In the genomic region with DNA sequence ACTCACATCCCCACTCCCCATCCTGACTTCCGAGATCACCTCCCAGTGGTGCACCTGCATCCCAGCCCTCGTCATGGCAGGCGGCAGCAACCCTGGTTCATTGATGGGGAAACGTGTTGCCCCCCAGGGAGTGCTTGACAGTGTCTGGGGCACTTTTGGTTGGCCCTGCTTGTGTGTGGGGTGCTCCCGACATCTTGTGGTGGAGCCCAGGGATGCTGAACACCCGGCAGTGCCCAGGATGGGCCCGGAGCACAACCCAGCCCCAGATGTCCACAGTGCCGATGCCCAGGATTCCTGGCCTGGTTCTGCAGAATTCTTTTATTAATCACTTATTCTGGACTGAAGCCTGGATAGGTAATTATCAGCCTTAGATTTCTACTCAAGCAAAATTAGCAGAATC, we compare ENCODE assay signal across 20 cellular contexts. TPM values are rescaled to one million over a fixed set of nuclear protein-coding genes. Genes with fewer than 3 reads are reported as not detected.
DNase-seq lines count a peak whose midpoint lies in the region; ATAC-seq and TF ChIP-seq lines count a peak whose summit lies in the region.
"Had no signal": no experiment of that assay in that cellular context is flagged by ENCODE, and none has a peak within 500 bp of the region (broad histone marks: within the 10 kb centered on the region; RNA-seq: fewer than 3 reads in every experiment).

No MANE protein-coding gene starts in this region.

- H3K27me3 Mint-ChIP-seq in central memory CD8-positive, alpha-beta T cell: no peaks in the 10 kb centered on the region
- H3K27me3 Mint-ChIP-seq in activated naive CD8-positive, alpha-beta T cell treated with anti-CD3 and anti-CD28 coated beads, Interleukin-2, amount 50 U/mL, for 24 hours: no peaks in the 10 kb centered on the region

- H3K27me3 ChIP-seq in BLaER1 treated with 17β-estradiol and CSF1 and Interleukin-3, amounts not matched to agents 10 nM and 100 nM: no peaks in the 10 kb centered on the region

- peaks cover 20% of the 10 kb centered on the region for H3K36me3 Mint-ChIP-seq in central memory CD8-positive, alpha-beta T cell (ENCODE audit: insufficient read depth)
- H3K36me3 Mint-ChIP-seq in activated naive CD8-positive, alpha-beta T cell treated with anti-CD3 and anti-CD28 coated beads, Interleukin-2, amount 50 U/mL, for 24 hours (ENCODE audit: low read depth): peaks cover 25% of the 10 kb centered on the region

- intact Hi-C loops in posterior vena cava (cut with DNase I): no loop called here

- no peak overlapping the region for H3K9ac ChIP-seq in BLaER1 treated with 17β-estradiol and CSF1 and Interleukin-3, amounts not matched to agents 10 nM and 100 nM

- H3K27ac Mint-ChIP-seq in central memory CD8-positive, alpha-beta T cell (ENCODE audit: low read depth): peak overlapping the region; percentile 87
- H3K27ac Mint-ChIP-seq in activated naive CD8-positive, alpha-beta T cell treated with anti-CD3 and anti-CD28 coated beads, Interleukin-2, amount 50 U/mL, for 24 hours: no peak overlapping the region

- peaks cover 65 to 90% (median 88%) of the 10 kb centered on the region in 10 experiments for H3K4me1 ChIP-seq in BLaER1 treated with 17β-estradiol and CSF1 and Interleukin-3, amounts not matched to agents 10 nM and 100 nM

- H4K20me1 ChIP-seq in BLaER1 treated with 17β-estradiol and CSF1 and Interleukin-3, amounts not matched to agents 10 nM and 100 nM: peaks cover 12 to 48% (median 34%) of the 10 kb centered on the region in 11 experiments; a peak in 20 of 22 replicates

- H3K4me3 Mint-ChIP-seq in central memory CD8-positive, alpha-beta T cell: no peak overlapping the region
- H3K4me3 Mint-ChIP-seq in activated naive CD8-positive, alpha-beta T cell treated with anti-CD3 and anti-CD28 coated beads, Interleukin-2, amount 50 U/mL, for 24 hours: no peak overlapping the region
- H3K4me3 Mint-ChIP-seq: CD8-positive, alpha-beta T cell had no signal

- no peak for TF ChIP-seq POLR2A in NB4 (IDR thresholded peaks at IDR 0.05; ENCODE audit: extremely low read depth, insufficient read length)

- peak; percentile 21 for DNase-seq in NB4 (ENCODE audit: low read depth)
- no peak for DNase-seq in central memory CD8-positive, alpha-beta T cell (ENCODE audit: low spot score in 2 of 2)
- peak; percentile 58 for DNase-seq in posterior vena cava (ENCODE audit: low spot score)
- DNase-seq in kidney tubule cell (ENCODE audit: low spot score): no peak
- no peak for DNase-seq in activated naive CD8-positive, alpha-beta T cell treated with anti-CD3 and anti-CD28 coated beads, Interleukin-2, amount 50 U/mL, for 24 hours
- DNase-seq: C1 segment of cervical spinal cord; CD8-positive, alpha-beta T cell; DMS153; GOT3; NCI-H1092 treated with DMSO at 0.1 percent for 48 hours; NCI-H1436 treated with DMSO at 0.1 percent for 48 hours; NCI-H2029; NCI-H226; NCI-H524; NCI-H774; OCI-M1 had no signal

- TF ChIP-seq CTCF in NB4 (IDR thresholded peaks at IDR 0.05; ENCODE audit: low read depth, low read length): no peak

- H3K9me3 Mint-ChIP-seq in central memory CD8-positive, alpha-beta T cell: peaks cover 6% of the 10 kb centered on the region
- H3K9me3 Mint-ChIP-seq in activated naive CD8-positive, alpha-beta T cell treated with anti-CD3 and anti-CD28 coated beads, Interleukin-2, amount 50 U/mL, for 24 hours: no peaks in the 10 kb centered on the region
- H3K9me3 Mint-ChIP-seq: CD8-positive, alpha-beta T cell had no signal

- H3K36me3 ChIP-seq in BLaER1 treated with 17β-estradiol and CSF1 and Interleukin-3, amounts not matched to agents 10 nM and 100 nM: peaks cover 17 to 32% (median 28%) of the 10 kb centered on the region in 11 experiments

- H3K27ac ChIP-seq in BLaER1 treated with 17β-estradiol and CSF1 and Interleukin-3, amounts not matched to agents 10 nM and 100 nM: peak overlapping the region in 1 of 11 experiments; percentile 39; a peak in 2 of 22 replicates
- H3K27ac ChIP-seq: A549 had no signal

- H3K4me1 Mint-ChIP-seq in central memory CD8-positive, alpha-beta T cell: peaks cover 55% of the 10 kb centered on the region
- H3K4me1 Mint-ChIP-seq in activated naive CD8-positive, alpha-beta T cell treated with anti-CD3 and anti-CD28 coated beads, Interleukin-2, amount 50 U/mL, for 24 hours: peaks cover 73% of the 10 kb centered on the region

- no peaks in the 10 kb centered on the region for H3K9me3 ChIP-seq in BLaER1 treated with 17β-estradiol and CSF1 and Interleukin-3, amounts not matched to agents 10 nM and 100 nM (replicated peaks in 1 of 11)
- H3K9me3 ChIP-seq: A549 had no signal

- ATAC-seq in central memory CD8-positive, alpha-beta T cell (replicated peaks; ENCODE audit: extremely low read depth, poor library complexity, severe bottlenecking): no peak
- ATAC-seq in GM18511 (IDR thresholded peaks at IDR 0.05; ENCODE audit: unreplicated experiment): no peak
- ATAC-seq in activated naive CD8-positive, alpha-beta T cell treated with anti-CD3 and anti-CD28 coated beads, Interleukin-2, amount 50 U/mL, for 24 hours: no peak
- ATAC-seq: A549; CD8-positive, alpha-beta T cell; Right ventricle myocardium inferior had no signal

- H3K4me3 ChIP-seq in BLaER1 treated with 17β-estradiol and CSF1 and Interleukin-3, amounts not matched to agents 10 nM and 100 nM: no peak overlapping the region
- H3K4me3 ChIP-seq in NB4 (ENCODE audit: low read depth, low read length): no peak overlapping the region
- H3K4me3 ChIP-seq: A549 had no signal

- peak overlapping the region in 7 of 11 experiments; percentile 7 to 100 (median 96); a peak in 10 of 22 replicates for H3K4me2 ChIP-seq in BLaER1 treated with 17β-estradiol and CSF1 and Interleukin-3, amounts not matched to agents 10 nM and 100 nM
- H3K4me2 ChIP-seq: A549 had no signal

RNA-seq across cellular contexts. Expression of a gene that starts 3.7 kb away (rescaled TPM):
- 10 to 100 TPM; 29.4 to 32.4 TPM for total RNA-seq in posterior vena cava

RNA-seq across cellular contexts. Expression of a gene that starts 5.3 kb away (rescaled TPM):
- total RNA-seq in posterior vena cava: 10 to 100 TPM; 25.4 to 25.8 TPM

Comparison
In these comparisons a context has a peak if more than half of its experiments do, and no peak if none do; other contexts are left out.
1. DNase-seq: peak in NB4 (single experiment) and posterior vena cava (single experiment); none in central memory CD8-positive, alpha-beta T cell (0 of 2), kidney tubule cell (single experiment) and activated naive CD8-positive, alpha-beta T cell treated with anti-CD3 and anti-CD28 coated beads, Interleukin-2, amount 50 U/mL, for 24 hours (single experiment).